In the genomic region with DNA sequence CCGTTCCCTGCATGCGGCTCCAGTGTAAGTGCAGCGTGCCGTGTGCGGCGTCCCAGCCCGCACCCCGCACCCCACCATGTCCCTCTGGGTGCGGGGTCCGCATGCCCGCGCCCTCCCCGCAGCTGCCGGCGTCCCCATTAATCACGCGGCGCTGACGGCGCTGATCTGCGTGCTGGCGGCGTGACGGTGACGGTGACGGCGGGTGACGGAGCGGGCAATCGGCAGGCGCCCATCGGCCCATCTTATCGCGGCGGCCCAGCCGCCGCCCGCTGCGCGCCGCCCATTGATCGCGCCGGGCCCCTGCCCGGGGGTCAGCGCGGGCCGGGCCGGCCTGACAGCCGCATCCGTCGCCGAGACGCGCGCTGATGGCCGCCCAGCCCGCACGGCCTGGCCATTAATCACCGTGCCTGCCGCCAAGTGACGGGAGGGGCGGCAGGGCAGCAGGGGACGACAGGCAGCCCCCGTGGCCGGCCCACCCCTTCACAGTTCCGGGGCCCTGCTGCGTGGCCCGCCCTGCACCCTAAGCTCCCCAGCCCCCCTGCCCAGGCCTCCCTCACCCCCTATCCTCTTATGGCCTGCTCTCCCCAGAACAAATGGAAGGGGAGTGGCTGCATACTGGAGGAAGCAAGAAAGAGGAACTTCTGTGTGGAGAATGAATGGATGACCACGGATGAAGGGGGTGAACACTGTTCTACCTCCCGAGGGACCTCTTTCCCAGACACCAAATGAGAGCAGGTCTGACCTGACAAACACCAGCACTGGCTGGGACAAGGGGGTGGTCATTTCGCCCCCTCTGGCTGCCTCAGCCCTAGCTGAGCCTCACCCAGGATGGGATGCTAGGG, we compare ENCODE assay signal across 8 cellular contexts. TPM values are rescaled to one million over a fixed set of nuclear protein-coding genes. Genes with fewer than 3 reads are reported as not detected.
DNase-seq lines count a peak whose midpoint lies in the region; ATAC-seq and TF ChIP-seq lines count a peak whose summit lies in the region.

No MANE protein-coding gene starts in this region.

- H3K36me3 Mint-ChIP-seq in CD8-positive, alpha-beta T cell: peaks cover 53% of the 10 kb centered on the region
- peaks cover 39% of the 10 kb centered on the region for H3K36me3 Mint-ChIP-seq in stimulated activated naive CD8-positive, alpha-beta T cell treated with anti-CD3 and anti-CD28 coated beads, Interleukin-15, Interleukin-2, amounts not matched to agents 100 ng/mL and 50 ng/mL, for 24 hours (ENCODE audit: low read depth)

- peak overlapping the region; percentile 18 for H3K27ac Mint-ChIP-seq in CD8-positive, alpha-beta T cell
- H3K27ac Mint-ChIP-seq in stimulated activated naive CD8-positive, alpha-beta T cell treated with anti-CD3 and anti-CD28 coated beads, Interleukin-15, Interleukin-2, amounts not matched to agents 100 ng/mL and 50 ng/mL, for 24 hours: no peak overlapping the region

- intact Hi-C loops in CD8-positive, alpha-beta T cell (cut with DNase I, micrococcal nuclease): loop anchor here (5.0 to 10.0 kb wide), 5 partner anchors 75 to 1198 kb away; partner anchors contain the start of genes EEFSEC (in 1 of the 2) and HMCES (in 1 of the 2)
- intact Hi-C loops in colonic mucosa (cut with DNase I): loop anchor here (10.0 kb wide), 1 partner anchor 48 kb away; the partner anchor contains the start of gene RUVBL1
- intact Hi-C loops in lower lobe of right lung (cut with DNase I): no loop called here

- peak overlapping the region; percentile 56; the same call in 1 of the 2 replicates for H3K4me2 ChIP-seq in OCI-LY1 (ENCODE audit: low read length)

- H3K27me3 ChIP-seq in CD8-positive, alpha-beta T cell (ENCODE audit: insufficient read depth, low read length): no peaks in the 10 kb centered on the region
- H3K27me3 ChIP-seq in OCI-LY1 (ENCODE audit: insufficient read depth, low read length) (peaks cover 5% of the 10 kb centered on the region; the same call in 1 of the 2 replicates), colonic mucosa (no peaks in the 10 kb centered on the region), lower lobe of right lung (ENCODE audit: low read depth) (no peaks in the 10 kb centered on the region), SJCRH30 (no peaks in the 10 kb centered on the region)

- peaks cover 7% of the 10 kb centered on the region for H3K4me1 Mint-ChIP-seq in CD8-positive, alpha-beta T cell (ENCODE audit: low read depth)
- peaks cover 20% of the 10 kb centered on the region for H3K4me1 Mint-ChIP-seq in stimulated activated naive CD8-positive, alpha-beta T cell treated with anti-CD3 and anti-CD28 coated beads, Interleukin-15, Interleukin-2, amounts not matched to agents 100 ng/mL and 50 ng/mL, for 24 hours (ENCODE audit: low read depth)

- no peak for TF ChIP-seq CTCF in CD8-positive, alpha-beta T cell (IDR thresholded peaks at IDR 0.05)
- no peak for TF ChIP-seq CTCF in OCI-LY1 (IDR thresholded peaks at IDR 0.05; ENCODE audit: low read length)
- TF ChIP-seq CTCF in colonic mucosa (IDR thresholded peaks at IDR 0.05): no peak
- TF ChIP-seq CTCF in lower lobe of right lung (IDR thresholded peaks at IDR 0.05): no peak

- POLR2A ChIA-PET in CD8-positive, alpha-beta T cell (lab: Charles Lee): interaction anchor here (1.5 kb wide), 1 partner anchor 47 kb away, joined by 6 read pairs; the partner anchor contains the start of gene RUVBL1

- H3K27me3 Mint-ChIP-seq in CD8-positive, alpha-beta T cell (ENCODE audit: low read depth): peaks cover 3% of the 10 kb centered on the region
- H3K27me3 Mint-ChIP-seq in stimulated activated naive CD8-positive, alpha-beta T cell treated with anti-CD3 and anti-CD28 coated beads, Interleukin-15, Interleukin-2, amounts not matched to agents 100 ng/mL and 50 ng/mL, for 24 hours: no peaks in the 10 kb centered on the region

- no peaks in the 10 kb centered on the region for H3K9me2 ChIP-seq in OCI-LY1 (ENCODE audit: low read depth, low read length)

- H3K9me3 Mint-ChIP-seq in CD8-positive, alpha-beta T cell: no peaks in the 10 kb centered on the region
- H3K9me3 Mint-ChIP-seq in stimulated activated naive CD8-positive, alpha-beta T cell treated with anti-CD3 and anti-CD28 coated beads, Interleukin-15, Interleukin-2, amounts not matched to agents 100 ng/mL and 50 ng/mL, for 24 hours: no peaks in the 10 kb centered on the region

- H3K9ac ChIP-seq in OCI-LY1 (ENCODE audit: low read length): no peak overlapping the region
- H3K9ac ChIP-seq in colonic mucosa (ENCODE audit: low read depth in 2 of 2, low read length in 2 of 2): peak overlapping the region in 1 of 2 donors; percentile 47

- H3F3A ChIP-seq in OCI-LY1 (ENCODE audit: insufficient read depth, low read length): no peaks in the 10 kb centered on the region

- no peak overlapping the region for H3K27ac ChIP-seq in CD8-positive, alpha-beta T cell (ENCODE audit: low read depth, low read length)
- no peak overlapping the region for H3K27ac ChIP-seq in OCI-LY1 (ENCODE audit: low read depth, low read length, poor library complexity, severe bottlenecking)
- H3K27ac ChIP-seq in colonic mucosa: no peak overlapping the region
- H3K27ac ChIP-seq in lower lobe of right lung: peak overlapping the region; percentile 29
- H3K27ac ChIP-seq in SJCRH30: no peak overlapping the region

- H2AFZ ChIP-seq in OCI-LY1 (ENCODE audit: low read length): no peak overlapping the region

- H3K79me2 ChIP-seq in OCI-LY1 (ENCODE audit: insufficient read depth, low read length): no peaks in the 10 kb centered on the region

- peak overlapping the region; percentile 73 for H3K4me3 ChIP-seq in CD8-positive, alpha-beta T cell (ENCODE audit: low read depth, low read length)
- no peak overlapping the region for H3K4me3 ChIP-seq in OCI-LY1 (ENCODE audit: low read depth, low read length, poor library complexity, severe bottlenecking)
- peak overlapping the region; percentile 45 for H3K4me3 ChIP-seq in colonic mucosa
- H3K4me3 ChIP-seq in lower lobe of right lung: peak overlapping the region; percentile 58
- no peak overlapping the region for H3K4me3 ChIP-seq in SJCRH30

- peak; percentile 33 for ATAC-seq in CD8-positive, alpha-beta T cell
- peak; percentile 6 to 7 for ATAC-seq in lower lobe of right lung
- ATAC-seq in HG03354 (IDR thresholded peaks at IDR 0.05; ENCODE audit: poor library complexity, severe bottlenecking, unreplicated experiment): no peak

- no peaks in the 10 kb centered on the region for H4K20me1 ChIP-seq in OCI-LY1 (ENCODE audit: insufficient read depth, low read length)

- H3K4me1 ChIP-seq in CD8-positive, alpha-beta T cell (ENCODE audit: insufficient read depth, low read length): peaks cover 14% of the 10 kb centered on the region
- peaks cover 16% of the 10 kb centered on the region for H3K4me1 ChIP-seq in OCI-LY1 (ENCODE audit: insufficient read depth, low read length, severe bottlenecking)
- H3K4me1 ChIP-seq in colonic mucosa: peaks cover 9% of the 10 kb centered on the region
- H3K4me1 ChIP-seq in lower lobe of right lung: peaks cover 24% of the 10 kb centered on the region
- H3K4me1 ChIP-seq in SJCRH30: peaks cover 10% of the 10 kb centered on the region

- DNase-seq in CD8-positive, alpha-beta T cell: peak in 2 of 7 experiments; percentile 40
- no peak for DNase-seq in colonic mucosa
- DNase-seq in lower lobe of right lung: peak; percentile 71
- no peak for DNase-seq in epidermal melanocyte (ENCODE audit: insufficient read length, low spot score)
- DNase-seq in SJCRH30: no peak

- H3K36me3 ChIP-seq in CD8-positive, alpha-beta T cell (ENCODE audit: insufficient read depth, low read length): peaks cover 10% of the 10 kb centered on the region
- H3K36me3 ChIP-seq in OCI-LY1 (ENCODE audit: insufficient read depth, low read length) (peaks cover 72% of the 10 kb centered on the region), colonic mucosa (no peaks in the 10 kb centered on the region), lower lobe of right lung (peaks cover 29% of the 10 kb centered on the region), SJCRH30 (peaks cover 32% of the 10 kb centered on the region)

- CTCF ChIA-PET in CD8-positive, alpha-beta T cell (lab: Charles Lee): interaction anchor here (0.9 to 1.5 kb wide), 4 partner anchors 11 to 243 kb away, joined by 3 read pairs; no protein-coding TSS in a partner anchor

- peak overlapping the region; percentile 73 for H3K4me3 Mint-ChIP-seq in CD8-positive, alpha-beta T cell
- H3K4me3 Mint-ChIP-seq in stimulated activated naive CD8-positive, alpha-beta T cell treated with anti-CD3 and anti-CD28 coated beads, Interleukin-15, Interleukin-2, amounts not matched to agents 100 ng/mL and 50 ng/mL, for 24 hours: peak overlapping the region; percentile 53

- H3K9me3 ChIP-seq in CD8-positive, alpha-beta T cell (ENCODE audit: low read length): no peaks in the 10 kb centered on the region
- H3K9me3 ChIP-seq in OCI-LY1 (ENCODE audit: low read length): no peaks in the 10 kb centered on the region
- H3K9me3 ChIP-seq in colonic mucosa: no peaks in the 10 kb centered on the region
- H3K9me3 ChIP-seq in lower lobe of right lung: no peaks in the 10 kb centered on the region
- H3K9me3 ChIP-seq in SJCRH30 (replicated peaks): no peaks in the 10 kb centered on the region

RNA-seq across cellular contexts. Expression of gene SEC61A1, which starts 24.8 kb away (rescaled TPM):
- total RNA-seq in CD8-positive, alpha-beta T cell: 100 to 1,000 TPM; 125 to 131 TPM
- total RNA-seq in colonic mucosa: 100 to 1,000 TPM; 184 to 250 TPM
- 152 TPM for total RNA-seq in lower lobe of right lung
- 148 TPM in 2 replicates for total RNA-seq in SJCRH30 (2014; rRNA removed; shearing (Covaris generic))

RNA-seq across cellular contexts. Expression of gene RUVBL1, which starts 46.6 kb away (rescaled TPM):
- total RNA-seq in CD8-positive, alpha-beta T cell: 1 to 10 TPM; 5.1 to 5.6 TPM
- total RNA-seq in colonic mucosa (10 to 100 TPM; 16.1 to 48.2 TPM), lower lobe of right lung (21.4 TPM)
- 133 and 135 TPM in 2 replicates for total RNA-seq in SJCRH30 (2014; rRNA removed; shearing (Covaris generic))

Comparison
In these comparisons a context has a peak if more than half of its experiments do, and no peak if none do; other contexts are left out.
1. H3K4me3 ChIP-seq: peak in CD8-positive, alpha-beta T cell (single experiment), colonic mucosa (single experiment) and lower lobe of right lung (single experiment); none in OCI-LY1 (single experiment) and SJCRH30 (single experiment).